In genomic region chr9:91089405-91090131, GRCh38 we compare ENCODE assay signal across 8 cellular contexts.
A peak's percentile ranks its signal among the peaks of the same experiment; 100 is the strongest.
DNase-seq lines count a peak whose midpoint lies in the region; ATAC-seq and TF ChIP-seq lines count a peak whose summit lies in the region.

No MANE protein-coding gene starts in this region.

- no peak overlapping the region for H3K27ac Mint-ChIP-seq in Calu3 (ENCODE audit: unreplicated experiment)
- peak overlapping the region; percentile 31 for H3K27ac Mint-ChIP-seq in activated CD8-positive, alpha-beta T cell treated with anti-CD3 and anti-CD28 coated beads for 36 hours

- no peak overlapping the region for H3K4me3 Mint-ChIP-seq in Calu3 (ENCODE audit: low read depth, unreplicated experiment)
- H3K4me3 Mint-ChIP-seq in activated CD8-positive, alpha-beta T cell treated with anti-CD3 and anti-CD28 coated beads for 36 hours = no peak overlapping the region

- H3K4me1 Mint-ChIP-seq in Calu3 (ENCODE audit: low read depth, unreplicated experiment) = no peaks in the 10 kb centered on the region
- peaks cover 27% of the 10 kb centered on the region for H3K4me1 Mint-ChIP-seq in activated CD8-positive, alpha-beta T cell treated with anti-CD3 and anti-CD28 coated beads for 36 hours (ENCODE audit: low read depth)

- no peaks in the 10 kb centered on the region for H3K9me3 Mint-ChIP-seq in Calu3 (ENCODE audit: low read depth, unreplicated experiment)
- peaks cover 8% of the 10 kb centered on the region for H3K9me3 Mint-ChIP-seq in activated CD8-positive, alpha-beta T cell treated with anti-CD3 and anti-CD28 coated beads for 36 hours

- no peaks in the 10 kb centered on the region for H3K27me3 ChIP-seq in effector memory CD4-positive, alpha-beta T cell (replicated peaks; ENCODE audit: control insufficient read depth, insufficient read depth, low read length, poor library complexity, severe bottlenecking)

- no peak for TF ChIP-seq CTCF in Calu3 (IDR thresholded peaks at IDR 0.05; ENCODE audit: unreplicated experiment)
- TF ChIP-seq CTCF in activated CD8-positive, alpha-beta T cell treated with anti-CD3 and anti-CD28 coated beads for 36 hours (IDR thresholded peaks at IDR 0.05) = peak; percentile 20

- no peaks in the 10 kb centered on the region for H3K36me3 ChIP-seq in effector memory CD4-positive, alpha-beta T cell (ENCODE audit: control insufficient read depth, insufficient read depth, low read length)

- DNase-seq in Calu3 = peak; percentile 37
- DNase-seq in HT-29 (ENCODE audit: low spot score) = peak; percentile 57
- peak; percentile 48 for DNase-seq in activated CD8-positive, alpha-beta T cell treated with anti-CD3 and anti-CD28 coated beads for 36 hours
- peak; percentile 53 for DNase-seq in left ventricle myocardium superior
- DNase-seq in superior temporal gyrus (ENCODE audit: extremely low spot score) = peak; percentile 26
- DNase-seq in effector memory CD4-positive, alpha-beta T cell = no peak
- no peak for DNase-seq in stimulated activated CD4-positive, alpha-beta T cell treated with anti-CD3 and anti-CD28 coated beads, Interleukin-12 subunit alpha, Interleukin-12 subunit beta, amount 100 ng/mL, for 4 hours

- CTCF ChIA-PET in Calu3 (lab: Charles Lee) = interaction anchor here (0.6 to 1.2 kb wide), 9 partner anchors 10 to 344 kb away, joined by 3 to 11 read pairs (median 3); no protein-coding TSS in a partner anchor
- CTCF ChIA-PET in activated CD8-positive, alpha-beta T cell treated with anti-CD3 and anti-CD28 coated beads for 36 hours (lab: Charles Lee) = interaction anchor here (0.7 to 2.2 kb wide), 13 partner anchors 9 to 155 kb away, joined by 3 to 17 read pairs (median 3); no protein-coding TSS in a partner anchor

- intact Hi-C loops in Calu3 (cut with micrococcal nuclease; ENCODE audit: unreplicated experiment) (loop anchor here (2.0 kb wide), 1 partner anchor 335 kb away; no protein-coding TSS in a partner anchor), left ventricle myocardium superior (cut with micrococcal nuclease) (no loop called here)
- intact Hi-C loops in activated CD8-positive, alpha-beta T cell treated with anti-CD3 and anti-CD28 coated beads for 36 hours (cut with micrococcal nuclease) = no loop called here

- no peak overlapping the region for H3K4me3 ChIP-seq in effector memory CD4-positive, alpha-beta T cell (ENCODE audit: insufficient read depth, low read depth, low read length, poor library complexity, severe bottlenecking)

- POLR2A ChIA-PET in activated CD8-positive, alpha-beta T cell treated with anti-CD3 and anti-CD28 coated beads for 36 hours (lab: Charles Lee) = interaction anchor here (1.4 to 1.8 kb wide), 3 partner anchors 9 to 58 kb away, joined by 4 to 12 read pairs (median 6); no protein-coding TSS in a partner anchor

- BruUV-seq in Calu3 (replicated peaks; lab: Mats Ljungman, UMichigan) = no TSS peak

- peak; percentile 61 for ATAC-seq in activated CD8-positive, alpha-beta T cell treated with anti-CD3 and anti-CD28 coated beads for 36 hours
- ATAC-seq in left ventricle myocardium superior = peak; percentile 82
- no peak for ATAC-seq in GM18517 (IDR thresholded peaks at IDR 0.05; ENCODE audit: unreplicated experiment)

- no peaks in the 10 kb centered on the region for H3K36me3 Mint-ChIP-seq in Calu3 (ENCODE audit: insufficient read depth, unreplicated experiment)
- H3K36me3 Mint-ChIP-seq in activated CD8-positive, alpha-beta T cell treated with anti-CD3 and anti-CD28 coated beads for 36 hours (ENCODE audit: low read depth) = peaks cover 8% of the 10 kb centered on the region

- H3K9me3 ChIP-seq in effector memory CD4-positive, alpha-beta T cell (ENCODE audit: control insufficient read depth, low read length) = no peaks in the 10 kb centered on the region

- H3K27me3 Mint-ChIP-seq in Calu3 (ENCODE audit: unreplicated experiment) = no peaks in the 10 kb centered on the region
- peaks cover 1% of the 10 kb centered on the region for H3K27me3 Mint-ChIP-seq in activated CD8-positive, alpha-beta T cell treated with anti-CD3 and anti-CD28 coated beads for 36 hours

- no peak overlapping the region for H3K27ac ChIP-seq in effector memory CD4-positive, alpha-beta T cell (ENCODE audit: insufficient read depth, low read length, poor library complexity, severe bottlenecking)

- no peaks in the 10 kb centered on the region for H3K4me1 ChIP-seq in effector memory CD4-positive, alpha-beta T cell (ENCODE audit: control insufficient read depth, insufficient read depth, low read length, poor library complexity, severe bottlenecking)

Comparison
In these comparisons a context has a peak if more than half of its experiments do, and no peak if none do; other contexts are left out.
1. DNase-seq: peak in Calu3 (single experiment), HT-29 (single experiment), activated CD8-positive, alpha-beta T cell treated with anti-CD3 and anti-CD28 coated beads for 36 hours (single experiment), left ventricle myocardium superior (single experiment) and superior temporal gyrus (single experiment); none in effector memory CD4-positive, alpha-beta T cell (0 of 3) and stimulated activated CD4-positive, alpha-beta T cell treated with anti-CD3 and anti-CD28 coated beads, Interleukin-12 subunit alpha, Interleukin-12 subunit beta, amount 100 ng/mL, for 4 hours (single experiment).